12 cellular contexts compared by ENCODE assay signal in the genomic region with DNA sequence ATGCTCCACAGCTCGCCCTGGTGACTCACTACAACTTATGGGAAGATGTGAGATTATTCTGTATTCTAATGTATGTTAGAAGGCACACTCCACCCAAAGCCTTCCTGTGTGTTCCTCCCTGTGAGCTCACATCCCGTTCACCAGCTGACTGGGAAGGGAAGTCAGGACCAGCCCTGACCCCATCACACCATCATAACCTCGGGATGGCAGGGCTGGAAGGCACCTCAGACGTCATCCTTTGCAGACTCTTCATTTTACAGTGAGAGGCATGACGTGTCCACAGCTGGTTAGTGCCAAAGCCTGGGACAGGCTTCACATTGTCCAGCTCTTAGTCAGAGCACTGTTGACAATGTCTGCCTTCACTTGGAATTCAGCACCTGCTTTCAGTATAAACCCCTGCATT.
DNase-seq lines count a peak whose midpoint lies in the region; ATAC-seq and TF ChIP-seq lines count a peak whose summit lies in the region.
"Had no signal": no experiment of that assay in that cellular context is flagged by ENCODE, and none has a peak within 500 bp of the region (broad histone marks: within the 10 kb centered on the region; RNA-seq: fewer than 3 reads in every experiment).

No MANE protein-coding gene starts in this region.

- no peaks in the 10 kb centered on the region for H3K9me3 ChIP-seq in right cardiac atrium (ENCODE audit: control insufficient read depth, low read length)
- H3K9me3 ChIP-seq: breast epithelium, lower lobe of right lung had no signal

- WGBS in right cardiac atrium, result 48% methylated on average over 5 of the region's 5 CpGs

- peak; percentile 40 to 84 for ATAC-seq in right cardiac atrium
- no peak for ATAC-seq in GM19023 (IDR thresholded peaks at IDR 0.05; ENCODE audit: unreplicated experiment)

- H3K4me1 Mint-ChIP-seq in type B pancreatic cell (ENCODE audit: unreplicated experiment), result peaks cover 13% of the 10 kb centered on the region

- peaks cover 9% of the 10 kb centered on the region for H3K4me1 ChIP-seq in right cardiac atrium (ENCODE audit: control insufficient read depth, insufficient read depth, low read length)
- H3K4me1 ChIP-seq: breast epithelium, lower lobe of right lung had no signal

- no peak overlapping the region for H3K27ac Mint-ChIP-seq in type B pancreatic cell

- H3K27me3 ChIP-seq in right cardiac atrium (ENCODE audit: control insufficient read depth, insufficient read depth), result no peaks in the 10 kb centered on the region
- H3K27me3 ChIP-seq: breast epithelium had no signal

- H3K27me3 Mint-ChIP-seq in type B pancreatic cell, result peaks cover 28% of the 10 kb centered on the region

- no peaks in the 10 kb centered on the region for H3K36me3 Mint-ChIP-seq in type B pancreatic cell

- H3K4me3 ChIP-seq in right cardiac atrium (ENCODE audit: low read length), result no peak overlapping the region
- H3K4me3 ChIP-seq: breast epithelium, lower lobe of right lung had no signal

- H3K9me3 Mint-ChIP-seq in type B pancreatic cell, result no peaks in the 10 kb centered on the region

- DNase-seq in HPDE6-E6E7 (ENCODE audit: extremely low spot score), result peak; percentile 16
- DNase-seq in astrocyte of the hippocampus (ENCODE audit: low read depth, low spot score), result peak; percentile 90
- DNase-seq in right cardiac atrium, result peak in 1 of 3 donors; percentile 30
- peak; percentile 68 for DNase-seq in stromal cell of bone marrow (ENCODE audit: low read depth)
- DNase-seq in NCI-H2029 treated with DMSO at 0.1 percent for 48 hours (lab: John Stamatoyannopoulos, UW), result no peak
- no peak for DNase-seq in type B pancreatic cell (ENCODE audit: extremely low spot score, unreplicated experiment)
- no peak for DNase-seq in activated gamma-delta T cell (lab: John Stamatoyannopoulos, UW)
- DNase-seq: activated CD4-positive, alpha-beta T cell treated with anti-CD3 and anti-CD28 coated beads for 1 hour; lower lobe of right lung; NCI-H510A treated with DMSO at 0.1 percent for 48 hours had no signal

- H3K4me3 Mint-ChIP-seq in type B pancreatic cell, result no peak overlapping the region

- no peak for TF ChIP-seq CTCF in type B pancreatic cell (conservative IDR thresholded peaks at IDR 0.05)

- H3K27ac ChIP-seq in right cardiac atrium (ENCODE audit: low read length), result no peak overlapping the region
- H3K27ac ChIP-seq: breast epithelium, lower lobe of right lung had no signal

- intact Hi-C loops in right cardiac atrium (cut with DNase I), result no loop called here

Comparison
In these comparisons a context has a peak if more than half of its experiments do, and no peak if none do; other contexts are left out.
1. DNase-seq: peak in HPDE6-E6E7 (single experiment), astrocyte of the hippocampus (single experiment) and stromal cell of bone marrow (single experiment); none in NCI-H2029 treated with DMSO at 0.1 percent for 48 hours (single experiment), type B pancreatic cell (single experiment) and activated gamma-delta T cell (single experiment).